Comparison of ENCODE assay signal across 8 cellular contexts in genomic region chr20:41028359-41029149, GRCh38. TPM values are rescaled to one million over a fixed set of nuclear protein-coding genes. Genes with fewer than 3 reads are reported as not detected.
DNase-seq lines count a peak whose midpoint lies in the region; ATAC-seq and TF ChIP-seq lines count a peak whose summit lies in the region.

TOP1 (plus strand) TSS chr20:41028822; CDS start chr20:41029068, 246 bp downstream.

- DNase-seq in GM13976 (ENCODE audit: low spot score) (peak; percentile 100), NCI-H146 treated with DMSO at 0.1 percent for 48 hours (lab: John Stamatoyannopoulos, UW; ENCODE audit: unreplicated experiment) (peak; percentile 99), amniotic epithelial cell (ENCODE audit: low read depth) (peak; percentile 99), heart right ventricle (peak; percentile 100), posterior vena cava (ENCODE audit: low spot score) (peak; percentile 100), upper lobe of right lung (peak; percentile 100)

- H3K27me3 ChIP-seq in heart right ventricle (no peaks in the 10 kb centered on the region), upper lobe of right lung (no peaks in the 10 kb centered on the region)

- H3K36me3 ChIP-seq in heart right ventricle (peaks cover 0 to 11% (median 0%) of the 10 kb centered on the region in 9 donors), upper lobe of right lung (no peaks in the 10 kb centered on the region)

- intact Hi-C loops in T-helper 1 cell treated with Interleukin-12 subunit alpha and Interleukin-12 subunit beta and Interleukin-4 antibody, amounts not matched to agents 30 ng/mL and 1 ng/mL, for 36 hours (cut with micrococcal nuclease) = loop anchor here (1.0 to 2.0 kb wide), 10 partner anchors 20 to 664 kb away; partner anchors contain the start of genes PLCG1 and ZHX3
- intact Hi-C loops in heart right ventricle (cut with DNase I) = loop anchor here in 4 of 10 donors (1.0 to 10.0 kb wide), 5 partner anchors 14 to 49 kb away; no protein-coding TSS in a partner anchor
- intact Hi-C loops in posterior vena cava (cut with DNase I) = no loop called here
- intact Hi-C loops in upper lobe of right lung (cut with DNase I) = no loop called here

- ATAC-seq in HG02870 (IDR thresholded peaks at IDR 0.05; ENCODE audit: unreplicated experiment) (peak; percentile 92), heart right ventricle (peak; percentile 98 to 99 (median 99)), upper lobe of right lung (peak; percentile 98)

- H3K27ac ChIP-seq in heart right ventricle (peak within 1 kb of the TSS; percentile 90 to 100 (median 97)), upper lobe of right lung (peak within 1 kb of the TSS; percentile 98)

- TF ChIP-seq CTCF in GM13976 (IDR thresholded peaks at IDR 0.05; ENCODE audit: borderline replicate concordance, control extremely low read depth, extremely low read depth, insufficient read depth, missing control alignments) (no peak), heart right ventricle (IDR thresholded peaks at IDR 0.05) (peak in 3 of 9 donors; percentile 14 to 25 (median 18)), upper lobe of right lung (IDR thresholded peaks at IDR 0.05) (no peak)

- peaks cover 6 to 51% (median 43%) of the 10 kb centered on the region in 9 donors for H3K4me1 ChIP-seq in heart right ventricle
- H3K4me1 ChIP-seq in upper lobe of right lung = peaks cover 30% of the 10 kb centered on the region

- H3K9me3 ChIP-seq in heart right ventricle (no peaks in the 10 kb centered on the region), upper lobe of right lung (no peaks in the 10 kb centered on the region)

- H3K4me3 ChIP-seq in heart right ventricle (peak within 1 kb of the TSS; percentile 81 to 100 (median 92)), upper lobe of right lung (peak within 1 kb of the TSS; percentile 94)

- WGBS in heart right ventricle, 2 donors = 0% methylated on average over 81 to 85 of the region's 85 CpGs

- in situ Hi-C loops in GM13976 (cut with MboI; ENCODE audit: low sequenced_read_pairs, unreplicated experiment) = no loop called here

RNA-seq across cellular contexts. Expression of gene TOP1, which starts in this region (rescaled TPM):
- 96.8 and 98.4 TPM in 2 replicates for total RNA-seq in T-helper 1 cell treated with Interleukin-12 subunit alpha and Interleukin-12 subunit beta and Interleukin-4 antibody, amounts not matched to agents 30 ng/mL and 1 ng/mL, for 36 hours
- 10 to 100 TPM; 19.3 to 28.3 (median 23.8) TPM for total RNA-seq in heart right ventricle
- polyA plus RNA-seq in heart right ventricle = 10 to 100 TPM; 13.5 to 15.0 TPM
- 10 to 100 TPM; 25.2 to 27.3 TPM for total RNA-seq in posterior vena cava
- 67.6 TPM for total RNA-seq in upper lobe of right lung

Comparison
In these comparisons a context has a peak if more than half of its experiments do, and no peak if none do; other contexts are left out.
1. Peak in every context shown above with its lines: DNase-seq, ATAC-seq, H3K4me3 ChIP-seq and H3K27ac ChIP-seq.